In the genomic region with DNA sequence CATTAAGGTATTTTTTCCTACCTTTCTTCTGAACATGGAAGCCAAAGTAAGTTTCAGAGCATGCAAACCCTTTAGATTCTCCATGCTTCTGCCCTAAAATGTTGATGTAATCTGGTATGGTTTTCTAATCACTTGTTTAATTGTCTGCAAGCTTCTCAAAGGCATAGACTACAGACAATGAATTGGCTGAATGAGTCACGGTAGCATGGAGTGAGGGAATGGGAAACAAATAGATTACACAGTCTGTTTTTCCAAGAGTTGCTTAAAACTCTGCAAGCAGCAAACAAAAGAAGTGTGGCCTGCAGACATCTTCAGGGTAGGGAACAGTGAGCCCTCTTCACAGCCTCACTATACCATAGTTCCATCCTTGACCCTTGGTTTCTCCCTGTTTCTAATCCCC, we compare ENCODE assay signal across 1 cellular context.
TF ChIP-seq lines count a peak whose summit lies in the region.

No MANE protein-coding gene starts in this region.

TF ChIP-seq in IMR-90, 13 proteins besides CTCF, POLR2A, EP300 and RAD21:
- no peak for TF ChIP-seq CEBPB (IDR thresholded peaks at IDR 0.05; ENCODE audit: low read depth, low read length)
- no peak for TF ChIP-seq RFX5 (IDR thresholded peaks at IDR 0.05; ENCODE audit: low read depth, low read length)
- TF ChIP-seq, protein P1, sequence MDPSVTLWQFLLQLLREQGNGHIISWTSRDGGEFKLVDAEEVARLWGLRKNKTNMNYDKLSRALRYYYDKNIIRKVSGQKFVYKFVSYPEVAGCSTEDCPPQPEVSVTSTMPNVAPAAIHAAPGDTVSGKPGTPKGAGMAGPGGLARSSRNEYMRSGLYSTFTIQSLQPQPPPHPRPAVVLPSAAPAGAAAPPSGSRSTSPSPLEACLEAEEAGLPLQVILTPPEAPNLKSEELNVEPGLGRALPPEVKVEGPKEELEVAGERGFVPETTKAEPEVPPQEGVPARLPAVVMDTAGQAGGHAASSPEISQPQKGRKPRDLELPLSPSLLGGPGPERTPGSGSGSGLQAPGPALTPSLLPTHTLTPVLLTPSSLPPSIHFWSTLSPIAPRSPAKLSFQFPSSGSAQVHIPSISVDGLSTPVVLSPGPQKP (IDR thresholded peaks at IDR 0.05; ENCODE audit: borderline replicate concordance, low read depth, low read length) = no peak
- TF ChIP-seq, protein P2, sequence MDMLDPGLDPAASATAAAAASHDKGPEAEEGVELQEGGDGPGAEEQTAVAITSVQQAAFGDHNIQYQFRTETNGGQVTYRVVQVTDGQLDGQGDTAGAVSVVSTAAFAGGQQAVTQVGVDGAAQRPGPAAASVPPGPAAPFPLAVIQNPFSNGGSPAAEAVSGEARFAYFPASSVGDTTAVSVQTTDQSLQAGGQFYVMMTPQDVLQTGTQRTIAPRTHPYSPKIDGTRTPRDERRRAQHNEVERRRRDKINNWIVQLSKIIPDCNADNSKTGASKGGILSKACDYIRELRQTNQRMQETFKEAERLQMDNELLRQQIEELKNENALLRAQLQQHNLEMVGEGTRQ (IDR thresholded peaks at IDR 0.05; ENCODE audit: low read depth, low read length) = no peak
- TF ChIP-seq CHD1 (IDR thresholded peaks at IDR 0.05; ENCODE audit: low read depth, low read length) = no peak
- no peak for TF ChIP-seq MAFK (IDR thresholded peaks at IDR 0.05; ENCODE audit: low read depth, low read length)
- no peak for TF ChIP-seq RCOR1 (IDR thresholded peaks at IDR 0.05; ENCODE audit: insufficient replicate concordance, low read length)
- no peak for TF ChIP-seq FOS (IDR thresholded peaks at IDR 0.05; ENCODE audit: low read depth, low read length)
- TF ChIP-seq NFE2L2 (IDR thresholded peaks at IDR 0.05; ENCODE audit: low read depth, low read length) = no peak
- TF ChIP-seq MXI1 (IDR thresholded peaks at IDR 0.05; ENCODE audit: borderline replicate concordance, low read depth, low read length) = no peak
- no peak for TF ChIP-seq SMC3 (IDR thresholded peaks at IDR 0.05; ENCODE audit: low read depth, low read length)
- no peak for TF ChIP-seq MAZ (IDR thresholded peaks at IDR 0.05; ENCODE audit: borderline replicate concordance, low read depth, low read length)
- TF ChIP-seq BHLHE40 (IDR thresholded peaks at IDR 0.05; ENCODE audit: low read depth, low read length) = no peak
